8 cellular contexts compared by ENCODE assay signal in genomic region chr10:46781001-46781400, GRCh38.
DNase-seq lines count a peak whose midpoint lies in the region; ATAC-seq, FAIRE-seq and TF ChIP-seq lines count a peak whose summit lies in the region.
"Not testable (repeated sequence)": the region's sequence is repeated elsewhere in the genome, so short reads cannot be mapped to it uniquely, and the experiment has no call there.

No MANE protein-coding gene starts in this region.

- TF ChIP-seq EP300 in A549 (IDR thresholded peaks at IDR 0.05): not testable (repeated sequence)

- H3K4me3 ChIP-seq in A549; PC-3 (ENCODE audit: low read length); esophagus squamous epithelium; fibroblast of the aortic adventitia (ENCODE audit: low read depth, low read length): not testable (repeated sequence)

- TF ChIP-seq CTCF in A549 (IDR thresholded peaks at IDR 0.05); Calu3 (IDR thresholded peaks at IDR 0.05; ENCODE audit: unreplicated experiment); PC-3 (conservative IDR thresholded peaks at IDR 0.05; ENCODE audit: low read depth, low read length); MCF 10A (IDR thresholded peaks at IDR 0.05; ENCODE audit: unreplicated experiment); esophagus squamous epithelium (IDR thresholded peaks at IDR 0.05); fibroblast of the aortic adventitia (IDR thresholded peaks at IDR 0.05; ENCODE audit: insufficient read depth, low read length); osteocyte (IDR thresholded peaks at IDR 0.05); type B pancreatic cell (conservative IDR thresholded peaks at IDR 0.05): not testable (repeated sequence)

- not testable (repeated sequence) for H3K9me3 Mint-ChIP-seq in Calu3 (ENCODE audit: low read depth, unreplicated experiment); MCF 10A (ENCODE audit: unreplicated experiment); osteocyte (ENCODE audit: unreplicated experiment); type B pancreatic cell

- FAIRE-seq in A549 (lab: Jason Lieb, UNC): not testable (repeated sequence)

- H3F3A ChIP-seq in PC-3 (ENCODE audit: low read length, unreplicated experiment): not testable (repeated sequence)

- H3K4me1 Mint-ChIP-seq in Calu3 (ENCODE audit: low read depth, unreplicated experiment) (peaks cover 56% of the 10 kb centered on the region), osteocyte (ENCODE audit: unreplicated experiment) (peaks cover 17% of the 10 kb centered on the region)
- H3K4me1 Mint-ChIP-seq in MCF 10A (ENCODE audit: insufficient read depth, unreplicated experiment); type B pancreatic cell (ENCODE audit: unreplicated experiment): not testable (repeated sequence)

- not testable (repeated sequence) for H4K20me1 ChIP-seq in PC-3 (ENCODE audit: low read length)

- H3K27me3 ChIP-seq in PC-3 (ENCODE audit: low read length); esophagus squamous epithelium: not testable (repeated sequence)

- H3K4me2 ChIP-seq in A549 (0 out of 3 replicates have a peak overlapping the region, but pooled peaks have one; percentile 51), PC-3 (ENCODE audit: low read length) (0 out of 2 replicates have a peak overlapping the region, but pooled peaks have one; percentile 48)

- not testable (repeated sequence) for BruUV-seq in Calu3 (replicated peaks; lab: Mats Ljungman, UMichigan); PC-3 (replicated peaks; lab: Mats Ljungman, UMichigan); MCF 10A (replicated peaks; lab: Mats Ljungman, UMichigan)

- not testable (repeated sequence) for H3K36me3 ChIP-seq in PC-3 (ENCODE audit: low read depth, low read length); esophagus squamous epithelium

- H3K36me3 Mint-ChIP-seq in Calu3 (ENCODE audit: insufficient read depth, unreplicated experiment): peaks cover 18% of the 10 kb centered on the region
- not testable (repeated sequence) for H3K36me3 Mint-ChIP-seq in MCF 10A (ENCODE audit: insufficient read depth, unreplicated experiment); osteocyte (ENCODE audit: unreplicated experiment); type B pancreatic cell

- not testable (repeated sequence) for H2AFZ ChIP-seq in PC-3 (ENCODE audit: low read length)

- POLR2A ChIA-PET in A549 (lab: Yijun Ruan, JAX); PC-3 (lab: Charles Lee; ENCODE audit: unreplicated experiment); MCF 10A (lab: Yijun Ruan, JAX): not testable (repeated sequence)

- not testable (repeated sequence) for DNase-seq in A549 (ENCODE audit: low read depth in 1 of 2, low spot score in 1 of 2); MCF 10A (ENCODE audit: unreplicated experiment); esophagus squamous epithelium (lab: John Stamatoyannopoulos, UW); osteocyte (ENCODE audit: extremely low spot score, unreplicated experiment); type B pancreatic cell (ENCODE audit: extremely low spot score, unreplicated experiment)
- DNase-seq in Calu3 (peak; percentile 45), PC-3 (peak; percentile 20), fibroblast of the aortic adventitia (ENCODE audit: low read depth) (peak; percentile 66)

- CTCF ChIA-PET in A549 (lab: Yijun Ruan, JAX): interaction anchor here (0.7 kb wide), 1 partner anchor 517 kb away, joined by 3 read pairs; no protein-coding TSS in a partner anchor
- CTCF ChIA-PET in Calu3 (lab: Charles Lee); PC-3 (lab: Charles Lee); MCF 10A (lab: Yijun Ruan, JAX): not testable (repeated sequence)

- H3K9ac ChIP-seq in PC-3 (ENCODE audit: low read length): peak overlapping the region; percentile 43

- peak overlapping the region in 1 of 2 experiments; percentile 48; a peak in 2 of 6 replicates for H3K27ac ChIP-seq in A549
- H3K27ac ChIP-seq in PC-3 (ENCODE audit: low read length): peak overlapping the region; percentile 91
- peak overlapping the region in 3 of 4 donors; percentile 68 to 78 (median 70) for H3K27ac ChIP-seq in esophagus squamous epithelium

- TF ChIP-seq RAD21 in A549 (conservative IDR thresholded peaks at IDR 0.05 in 1 of 2, IDR thresholded peaks at IDR 0.05 in 1 of 2): not testable (repeated sequence)

- H3K27ac Mint-ChIP-seq in Calu3 (ENCODE audit: unreplicated experiment) (peak overlapping the region; percentile 99), MCF 10A (ENCODE audit: low read depth, unreplicated experiment) (peak overlapping the region; percentile 87), osteocyte (ENCODE audit: unreplicated experiment) (peak overlapping the region; percentile 63), type B pancreatic cell (peak overlapping the region; percentile 89)

- intact Hi-C loops in Calu3 (cut with micrococcal nuclease; ENCODE audit: unreplicated experiment); PC-3 (cut with micrococcal nuclease); MCF 10A (cut with micrococcal nuclease); esophagus squamous epithelium (cut with DNase I): not testable (repeated sequence)

- TF ChIP-seq POLR2A in A549 (IDR thresholded peaks at IDR 0.05; ENCODE audit: low read length); esophagus squamous epithelium (IDR thresholded peaks at IDR 0.05): not testable (repeated sequence)

- peak overlapping the region; percentile 2 for H3K4me3 Mint-ChIP-seq in Calu3 (ENCODE audit: low read depth, unreplicated experiment)
- H3K4me3 Mint-ChIP-seq in MCF 10A (ENCODE audit: unreplicated experiment); osteocyte (ENCODE audit: unreplicated experiment); type B pancreatic cell: not testable (repeated sequence)

- not testable (repeated sequence) for ATAC-seq in A549, PC-3

- not testable (repeated sequence) for H3K27me3 Mint-ChIP-seq in Calu3 (ENCODE audit: unreplicated experiment); MCF 10A (ENCODE audit: insufficient read depth, unreplicated experiment); osteocyte (ENCODE audit: unreplicated experiment); type B pancreatic cell

- WGBS in A549 (ENCODE audit: missing lambda C conversion rate): 87% methylated on average over 8 of the region's 8 CpGs
- WGBS in esophagus squamous epithelium, 2 donors: 57 to 67% methylated on average over 6 to 8 of the region's 8 CpGs

- H3K9me2 ChIP-seq in PC-3 (replicated peaks; ENCODE audit: low read length): not testable (repeated sequence)

- not testable (repeated sequence) for H3K9me3 ChIP-seq in A549; PC-3 (ENCODE audit: low read length); esophagus squamous epithelium

- H3K4me1 ChIP-seq in A549: peaks cover 27% of the 10 kb centered on the region
- H3K4me1 ChIP-seq in PC-3 (ENCODE audit: insufficient read depth, low read length): peaks cover 17% of the 10 kb centered on the region
- peaks cover 0 to 31% (median 5%) of the 10 kb centered on the region in 3 donors for H3K4me1 ChIP-seq in esophagus squamous epithelium

- H3K79me2 ChIP-seq in PC-3 (ENCODE audit: low read length): not testable (repeated sequence)
